In the genomic region with DNA sequence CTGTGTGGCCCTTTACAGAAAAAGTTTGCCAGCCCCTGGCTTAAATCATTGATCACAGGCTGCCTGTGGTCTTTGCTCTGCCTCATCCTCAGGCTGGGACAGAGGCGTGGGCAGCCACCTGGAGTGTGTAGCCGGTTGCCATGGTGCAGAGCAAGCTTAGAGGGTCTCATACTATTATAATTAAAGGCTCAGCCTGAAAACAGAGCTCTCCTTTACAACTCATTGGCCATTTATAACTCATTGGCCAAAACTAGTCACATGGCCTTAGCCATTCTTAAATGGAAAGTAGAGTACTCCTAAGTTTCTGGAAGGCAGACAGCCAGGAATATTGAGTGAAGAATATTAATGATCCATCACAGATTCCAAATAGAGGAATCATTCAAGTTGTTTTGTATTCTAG, we compare ENCODE assay signal across 1 cellular context.
TF ChIP-seq lines count a peak whose summit lies in the region.

No MANE protein-coding gene starts in this region.

TF ChIP-seq in K562, 482 proteins besides CTCF, POLR2A, EP300 and RAD21:
- TF ChIP-seq ZBED1 (IDR thresholded peaks at IDR 0.05) (peak; percentile 19; the same call in 1 of the 2 replicates), RFX7 (CRISPR knock-in tag; IDR thresholded peaks at IDR 0.05) (no peak), NFYB (IDR thresholded peaks at IDR 0.05; ENCODE audit: extremely low read depth, insufficient read length) (peak; percentile 51), FOXA1 (IDR thresholded peaks at IDR 0.05; ENCODE audit: borderline replicate concordance) (no peak), ZNF586 (CRISPR knock-in tag; conservative IDR thresholded peaks at IDR 0.05) (no peak), MXI1 (IDR thresholded peaks at IDR 0.05; ENCODE audit: low read depth, low read length) (no peak), TCF7 (IDR thresholded peaks at IDR 0.05; ENCODE audit: borderline replicate concordance) (no peak), ZKSCAN3 (CRISPR knock-in tag; IDR thresholded peaks at IDR 0.05) (no peak), CEBPB (tag; IDR thresholded peaks at IDR 0.05) (no peak), RBM17 (IDR thresholded peaks at IDR 0.05; ENCODE audit: borderline replicate concordance, low read depth, low read length) (no peak), HNRNPK (IDR thresholded peaks at IDR 0.05; ENCODE audit: low read depth, low read length, poor library complexity, severe bottlenecking) (no peak), HDGF (IDR thresholded peaks at IDR 0.05) (no peak), ZNF76 (CRISPR knock-in tag; IDR thresholded peaks at IDR 0.05; ENCODE audit: borderline replicate concordance) (no peak), RFX1 (IDR thresholded peaks at IDR 0.05) (peak; percentile 20; the same call in 1 of the 2 replicates), MTA3 (IDR thresholded peaks at IDR 0.05; ENCODE audit: borderline replicate concordance) (no peak), TBL1XR1 (IDR thresholded peaks at IDR 0.05; ENCODE audit: low read length in 2 of 2) (no peak), DDX20 (tag; IDR thresholded peaks at IDR 0.05; ENCODE audit: low read depth) (no peak), ZNF316 (IDR thresholded peaks at IDR 0.05) (no peak), CHD2 (IDR thresholded peaks at IDR 0.05; ENCODE audit: low read depth, low read length) (no peak), HDAC3 (IDR thresholded peaks at IDR 0.05; ENCODE audit: borderline replicate concordance, partially characterized antibody) (no peak), HMGN3 (IDR thresholded peaks at IDR 0.05; ENCODE audit: borderline replicate concordance, extremely low read depth, insufficient read length, low read depth, low read length) (no peak), ESRRA (IDR thresholded peaks at IDR 0.05; ENCODE audit: borderline replicate concordance, low read depth) (no peak), RAD51 (IDR thresholded peaks at IDR 0.05; ENCODE audit: borderline replicate concordance, low read depth) (peak; percentile 38; the same call in 1 of the 2 replicates), RFX5 (IDR thresholded peaks at IDR 0.05; ENCODE audit: low read depth, low read length) (no peak), ZNF121 (CRISPR knock-in tag; conservative IDR thresholded peaks at IDR 0.05) (no peak), PURB (CRISPR knock-in tag; IDR thresholded peaks at IDR 0.05; ENCODE audit: low read depth) (no peak), ZNF707 (CRISPR knock-in tag; conservative IDR thresholded peaks at IDR 0.05) (0 out of 2 replicates have a peak, but pooled peaks have one; percentile 10), MTA2 (IDR thresholded peaks at IDR 0.05; ENCODE audit: low read depth) (no peak), POLR2G (IDR thresholded peaks at IDR 0.05; ENCODE audit: low read depth, low read length) (no peak), POLR2AphosphoS2 (IDR thresholded peaks at IDR 0.05; ENCODE audit: low read length) (0 out of 2 replicates have a peak, but pooled peaks have one; percentile 76), BMI1 (IDR thresholded peaks at IDR 0.05; ENCODE audit: low read length) (no peak), MBD2 (IDR thresholded peaks at IDR 0.05; ENCODE audit: borderline replicate concordance, low read depth) (no peak), ELF2 (CRISPR knock-in tag; IDR thresholded peaks at IDR 0.05) (no peak), RBM22 (IDR thresholded peaks at IDR 0.05; ENCODE audit: low read depth, low read length, poor library complexity, severe bottlenecking) (no peak), RBFOX2 (IDR thresholded peaks at IDR 0.05; ENCODE audit: low read depth, low read length) (0 out of 2 replicates have a peak, but pooled peaks have one; percentile 20), ZNF584 (CRISPR knock-in tag; IDR thresholded peaks at IDR 0.05; ENCODE audit: low read depth) (no peak), SAFB (IDR thresholded peaks at IDR 0.05; ENCODE audit: borderline replicate concordance, low read depth, low read length) (no peak), ETV1 (tag; conservative IDR thresholded peaks at IDR 0.05; ENCODE audit: low read depth) (no peak)
- TF ChIP-seq, protein P1, sequence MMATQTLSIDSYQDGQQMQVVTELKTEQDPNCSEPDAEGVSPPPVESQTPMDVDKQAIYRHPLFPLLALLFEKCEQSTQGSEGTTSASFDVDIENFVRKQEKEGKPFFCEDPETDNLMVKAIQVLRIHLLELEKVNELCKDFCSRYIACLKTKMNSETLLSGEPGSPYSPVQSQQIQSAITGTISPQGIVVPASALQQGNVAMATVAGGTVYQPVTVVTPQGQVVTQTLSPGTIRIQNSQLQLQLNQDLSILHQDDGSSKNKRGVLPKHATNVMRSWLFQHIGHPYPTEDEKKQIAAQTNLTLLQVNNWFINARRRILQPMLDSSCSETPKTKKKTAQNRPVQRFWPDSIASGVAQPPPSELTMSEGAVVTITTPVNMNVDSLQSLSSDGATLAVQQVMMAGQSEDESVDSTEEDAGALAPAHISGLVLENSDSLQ (IDR thresholded peaks at IDR 0.05) = no peak
- TF ChIP-seq, protein P2, sequence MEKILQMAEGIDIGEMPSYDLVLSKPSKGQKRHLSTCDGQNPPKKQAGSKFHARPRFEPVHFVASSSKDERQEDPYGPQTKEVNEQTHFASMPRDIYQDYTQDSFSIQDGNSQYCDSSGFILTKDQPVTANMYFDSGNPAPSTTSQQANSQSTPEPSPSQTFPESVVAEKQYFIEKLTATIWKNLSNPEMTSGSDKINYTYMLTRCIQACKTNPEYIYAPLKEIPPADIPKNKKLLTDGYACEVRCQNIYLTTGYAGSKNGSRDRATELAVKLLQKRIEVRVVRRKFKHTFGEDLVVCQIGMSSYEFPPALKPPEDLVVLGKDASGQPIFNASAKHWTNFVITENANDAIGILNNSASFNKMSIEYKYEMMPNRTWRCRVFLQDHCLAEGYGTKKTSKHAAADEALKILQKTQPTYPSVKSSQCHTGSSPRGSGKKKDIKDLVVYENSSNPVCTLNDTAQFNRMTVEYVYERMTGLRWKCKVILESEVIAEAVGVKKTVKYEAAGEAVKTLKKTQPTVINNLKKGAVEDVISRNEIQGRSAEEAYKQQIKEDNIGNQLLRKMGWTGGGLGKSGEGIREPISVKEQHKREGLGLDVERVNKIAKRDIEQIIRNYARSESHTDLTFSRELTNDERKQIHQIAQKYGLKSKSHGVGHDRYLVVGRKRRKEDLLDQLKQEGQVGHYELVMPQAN (IDR thresholded peaks at IDR 0.05; ENCODE audit: borderline replicate concordance) = no peak
- TF ChIP-seq, protein P3, sequence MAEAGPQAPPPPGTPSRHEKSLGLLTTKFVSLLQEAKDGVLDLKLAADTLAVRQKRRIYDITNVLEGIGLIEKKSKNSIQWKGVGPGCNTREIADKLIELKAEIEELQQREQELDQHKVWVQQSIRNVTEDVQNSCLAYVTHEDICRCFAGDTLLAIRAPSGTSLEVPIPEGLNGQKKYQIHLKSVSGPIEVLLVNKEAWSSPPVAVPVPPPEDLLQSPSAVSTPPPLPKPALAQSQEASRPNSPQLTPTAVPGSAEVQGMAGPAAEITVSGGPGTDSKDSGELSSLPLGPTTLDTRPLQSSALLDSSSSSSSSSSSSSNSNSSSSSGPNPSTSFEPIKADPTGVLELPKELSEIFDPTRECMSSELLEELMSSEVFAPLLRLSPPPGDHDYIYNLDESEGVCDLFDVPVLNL (CRISPR knock-in tag; IDR thresholded peaks at IDR 0.05; ENCODE audit: low read depth) = no peak
- TF ChIP-seq, protein P4, sequence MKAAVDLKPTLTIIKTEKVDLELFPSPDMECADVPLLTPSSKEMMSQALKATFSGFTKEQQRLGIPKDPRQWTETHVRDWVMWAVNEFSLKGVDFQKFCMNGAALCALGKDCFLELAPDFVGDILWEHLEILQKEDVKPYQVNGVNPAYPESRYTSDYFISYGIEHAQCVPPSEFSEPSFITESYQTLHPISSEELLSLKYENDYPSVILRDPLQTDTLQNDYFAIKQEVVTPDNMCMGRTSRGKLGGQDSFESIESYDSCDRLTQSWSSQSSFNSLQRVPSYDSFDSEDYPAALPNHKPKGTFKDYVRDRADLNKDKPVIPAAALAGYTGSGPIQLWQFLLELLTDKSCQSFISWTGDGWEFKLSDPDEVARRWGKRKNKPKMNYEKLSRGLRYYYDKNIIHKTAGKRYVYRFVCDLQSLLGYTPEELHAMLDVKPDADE (conservative IDR thresholded peaks at IDR 0.05; ENCODE audit: control insufficient read depth, low read depth, low read length) = no peak
- TF ChIP-seq, protein P5, sequence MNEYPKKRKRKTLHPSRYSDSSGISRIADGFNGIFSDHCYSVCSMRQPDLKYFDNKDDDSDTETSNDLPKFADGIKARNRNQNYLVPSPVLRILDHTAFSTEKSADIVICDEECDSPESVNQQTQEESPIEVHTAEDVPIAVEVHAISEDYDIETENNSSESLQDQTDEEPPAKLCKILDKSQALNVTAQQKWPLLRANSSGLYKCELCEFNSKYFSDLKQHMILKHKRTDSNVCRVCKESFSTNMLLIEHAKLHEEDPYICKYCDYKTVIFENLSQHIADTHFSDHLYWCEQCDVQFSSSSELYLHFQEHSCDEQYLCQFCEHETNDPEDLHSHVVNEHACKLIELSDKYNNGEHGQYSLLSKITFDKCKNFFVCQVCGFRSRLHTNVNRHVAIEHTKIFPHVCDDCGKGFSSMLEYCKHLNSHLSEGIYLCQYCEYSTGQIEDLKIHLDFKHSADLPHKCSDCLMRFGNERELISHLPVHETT (CRISPR knock-in tag; conservative IDR thresholded peaks at IDR 0.05 in 1 of 2, IDR thresholded peaks at IDR 0.05 in 1 of 2) = no peak
- TF ChIP-seq, protein P6, sequence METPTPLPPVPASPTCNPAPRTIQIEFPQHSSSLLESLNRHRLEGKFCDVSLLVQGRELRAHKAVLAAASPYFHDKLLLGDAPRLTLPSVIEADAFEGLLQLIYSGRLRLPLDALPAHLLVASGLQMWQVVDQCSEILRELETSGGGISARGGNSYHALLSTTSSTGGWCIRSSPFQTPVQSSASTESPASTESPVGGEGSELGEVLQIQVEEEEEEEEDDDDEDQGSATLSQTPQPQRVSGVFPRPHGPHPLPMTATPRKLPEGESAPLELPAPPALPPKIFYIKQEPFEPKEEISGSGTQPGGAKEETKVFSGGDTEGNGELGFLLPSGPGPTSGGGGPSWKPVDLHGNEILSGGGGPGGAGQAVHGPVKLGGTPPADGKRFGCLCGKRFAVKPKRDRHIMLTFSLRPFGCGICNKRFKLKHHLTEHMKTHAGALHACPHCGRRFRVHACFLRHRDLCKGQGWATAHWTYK (CRISPR knock-in tag; IDR thresholded peaks at IDR 0.05) = no peak
- TF ChIP-seq, protein P7, sequence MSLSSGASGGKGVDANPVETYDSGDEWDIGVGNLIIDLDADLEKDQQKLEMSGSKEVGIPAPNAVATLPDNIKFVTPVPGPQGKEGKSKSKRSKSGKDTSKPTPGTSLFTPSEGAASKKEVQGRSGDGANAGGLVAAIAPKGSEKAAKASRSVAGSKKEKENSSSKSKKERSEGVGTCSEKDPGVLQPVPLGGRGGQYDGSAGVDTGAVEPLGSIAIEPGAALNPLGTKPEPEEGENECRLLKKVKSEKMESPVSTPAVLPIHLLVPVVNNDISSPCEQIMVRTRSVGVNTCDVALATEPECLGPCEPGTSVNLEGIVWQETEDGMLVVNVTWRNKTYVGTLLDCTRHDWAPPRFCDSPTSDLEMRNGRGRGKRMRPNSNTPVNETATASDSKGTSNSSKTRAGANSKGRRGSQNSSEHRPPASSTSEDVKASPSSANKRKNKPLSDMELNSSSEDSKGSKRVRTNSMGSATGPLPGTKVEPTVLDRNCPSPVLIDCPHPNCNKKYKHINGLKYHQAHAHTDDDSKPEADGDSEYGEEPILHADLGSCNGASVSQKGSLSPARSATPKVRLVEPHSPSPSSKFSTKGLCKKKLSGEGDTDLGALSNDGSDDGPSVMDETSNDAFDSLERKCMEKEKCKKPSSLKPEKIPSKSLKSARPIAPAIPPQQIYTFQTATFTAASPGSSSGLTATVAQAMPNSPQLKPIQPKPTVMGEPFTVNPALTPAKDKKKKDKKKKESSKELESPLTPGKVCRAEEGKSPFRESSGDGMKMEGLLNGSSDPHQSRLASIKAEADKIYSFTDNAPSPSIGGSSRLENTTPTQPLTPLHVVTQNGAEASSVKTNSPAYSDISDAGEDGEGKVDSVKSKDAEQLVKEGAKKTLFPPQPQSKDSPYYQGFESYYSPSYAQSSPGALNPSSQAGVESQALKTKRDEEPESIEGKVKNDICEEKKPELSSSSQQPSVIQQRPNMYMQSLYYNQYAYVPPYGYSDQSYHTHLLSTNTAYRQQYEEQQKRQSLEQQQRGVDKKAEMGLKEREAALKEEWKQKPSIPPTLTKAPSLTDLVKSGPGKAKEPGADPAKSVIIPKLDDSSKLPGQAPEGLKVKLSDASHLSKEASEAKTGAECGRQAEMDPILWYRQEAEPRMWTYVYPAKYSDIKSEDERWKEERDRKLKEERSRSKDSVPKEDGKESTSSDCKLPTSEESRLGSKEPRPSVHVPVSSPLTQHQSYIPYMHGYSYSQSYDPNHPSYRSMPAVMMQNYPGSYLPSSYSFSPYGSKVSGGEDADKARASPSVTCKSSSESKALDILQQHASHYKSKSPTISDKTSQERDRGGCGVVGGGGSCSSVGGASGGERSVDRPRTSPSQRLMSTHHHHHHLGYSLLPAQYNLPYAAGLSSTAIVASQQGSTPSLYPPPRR (CRISPR knock-in tag; IDR thresholded peaks at IDR 0.05; ENCODE audit: borderline replicate concordance) = no peak
- TF ChIP-seq, protein P8, sequence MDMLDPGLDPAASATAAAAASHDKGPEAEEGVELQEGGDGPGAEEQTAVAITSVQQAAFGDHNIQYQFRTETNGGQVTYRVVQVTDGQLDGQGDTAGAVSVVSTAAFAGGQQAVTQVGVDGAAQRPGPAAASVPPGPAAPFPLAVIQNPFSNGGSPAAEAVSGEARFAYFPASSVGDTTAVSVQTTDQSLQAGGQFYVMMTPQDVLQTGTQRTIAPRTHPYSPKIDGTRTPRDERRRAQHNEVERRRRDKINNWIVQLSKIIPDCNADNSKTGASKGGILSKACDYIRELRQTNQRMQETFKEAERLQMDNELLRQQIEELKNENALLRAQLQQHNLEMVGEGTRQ (CRISPR knock-in tag; IDR thresholded peaks at IDR 0.05) = peak; percentile 55; the same call in 1 of the 2 replicates
- TF ChIP-seq, protein P9, sequence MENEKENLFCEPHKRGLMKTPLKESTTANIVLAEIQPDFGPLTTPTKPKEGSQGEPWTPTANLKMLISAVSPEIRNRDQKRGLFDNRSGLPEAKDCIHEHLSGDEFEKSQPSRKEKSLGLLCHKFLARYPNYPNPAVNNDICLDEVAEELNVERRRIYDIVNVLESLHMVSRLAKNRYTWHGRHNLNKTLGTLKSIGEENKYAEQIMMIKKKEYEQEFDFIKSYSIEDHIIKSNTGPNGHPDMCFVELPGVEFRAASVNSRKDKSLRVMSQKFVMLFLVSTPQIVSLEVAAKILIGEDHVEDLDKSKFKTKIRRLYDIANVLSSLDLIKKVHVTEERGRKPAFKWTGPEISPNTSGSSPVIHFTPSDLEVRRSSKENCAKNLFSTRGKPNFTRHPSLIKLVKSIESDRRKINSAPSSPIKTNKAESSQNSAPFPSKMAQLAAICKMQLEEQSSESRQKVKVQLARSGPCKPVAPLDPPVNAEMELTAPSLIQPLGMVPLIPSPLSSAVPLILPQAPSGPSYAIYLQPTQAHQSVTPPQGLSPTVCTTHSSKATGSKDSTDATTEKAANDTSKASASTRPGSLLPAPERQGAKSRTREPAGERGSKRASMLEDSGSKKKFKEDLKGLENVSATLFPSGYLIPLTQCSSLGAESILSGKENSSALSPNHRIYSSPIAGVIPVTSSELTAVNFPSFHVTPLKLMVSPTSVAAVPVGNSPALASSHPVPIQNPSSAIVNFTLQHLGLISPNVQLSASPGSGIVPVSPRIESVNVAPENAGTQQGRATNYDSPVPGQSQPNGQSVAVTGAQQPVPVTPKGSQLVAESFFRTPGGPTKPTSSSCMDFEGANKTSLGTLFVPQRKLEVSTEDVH (IDR thresholded peaks at IDR 0.05; ENCODE audit: low read depth, partially characterized antibody) = no peak
TF ChIP-seq in K562: peak in this region for 8.
